In genomic region chr14:23694085-23694975, GRCh38 we compare ENCODE assay signal across 9 cellular contexts. TPM values are rescaled to one million over a fixed set of nuclear protein-coding genes. Genes with fewer than 3 reads are reported as not detected.
DNase-seq lines count a peak whose midpoint lies in the region; ATAC-seq and TF ChIP-seq lines count a peak whose summit lies in the region.
"Had no signal": no experiment of that assay in that cellular context is flagged by ENCODE, and none has a peak within 500 bp of the region (broad histone marks: within the 10 kb centered on the region; RNA-seq: fewer than 3 reads in every experiment).

No MANE protein-coding gene starts in this region.

- no peaks in the 10 kb centered on the region for H3K36me3 Mint-ChIP-seq in stimulated activated naive B cell treated with anti-CD40 and anti-IgM and Interleukin-4, amounts not matched to agents 10 μg/mL and 1 μg/mL and 100 μg/mL, for 72 hours

- no peak overlapping the region for H2AFZ ChIP-seq in HCT116 (ENCODE audit: low read depth, low read length, poor library complexity, severe bottlenecking)

- no peaks in the 10 kb centered on the region for H3K9me2 ChIP-seq in HCT116 (ENCODE audit: insufficient read depth)

- no peak overlapping the region for H3K4me3 Mint-ChIP-seq in stimulated activated naive B cell treated with anti-CD40 and anti-IgM and Interleukin-4, amounts not matched to agents 10 μg/mL and 1 μg/mL and 100 μg/mL, for 72 hours
- H3K4me3 Mint-ChIP-seq: activated naive CD8-positive, alpha-beta T cell had no signal

- RAD21 ChIA-PET in HCT116 (lab: Charles Lee; ENCODE audit: low non-redundant PET in 1 of 2, low total read pairs in 2 of 2, uncharacterized antibody in 2 of 2, unreplicated experiment in 2 of 2): interaction anchor here in 1 of 2 experiments (0.7 kb wide), 1 partner anchor 545 kb away, joined by 4 read pairs; no protein-coding TSS in a partner anchor

- no peak overlapping the region for H3K27ac Mint-ChIP-seq in stimulated activated naive B cell treated with anti-CD40 and anti-IgM and Interleukin-4, amounts not matched to agents 10 μg/mL and 1 μg/mL and 100 μg/mL, for 72 hours
- H3K27ac Mint-ChIP-seq: activated naive CD8-positive, alpha-beta T cell had no signal

- H3K4me1 ChIP-seq in A673 (ENCODE audit: insufficient read depth, low read length, poor library complexity, severe bottlenecking): peaks cover 21% of the 10 kb centered on the region
- peaks cover 3 to 6% of the 10 kb centered on the region in 2 experiments; a peak in 1 of 4 replicates for H3K4me1 ChIP-seq in HCT116 (ENCODE audit: control insufficient read depth in 1 of 2, insufficient read depth in 2 of 2, low read length in 2 of 2)
- peaks cover 0 to 5% (median 0%) of the 10 kb centered on the region in 4 donors for H3K4me1 ChIP-seq in Peyer's patch

- intact Hi-C loops in A673 (cut with micrococcal nuclease; ENCODE audit: unreplicated experiment): no loop called here
- intact Hi-C loops in HCT116 (cut with micrococcal nuclease): no loop called here

- no peaks in the 10 kb centered on the region for H3K79me2 ChIP-seq in HCT116 (ENCODE audit: insufficient read depth, low read length)

- BruUV-seq in A673 (replicated peaks; lab: Mats Ljungman, UMichigan): no TSS peak
- TSS peak; percentile 96 for BruUV-seq in HCT116 (replicated peaks; lab: Mats Ljungman, UMichigan)

- no peak for TF ChIP-seq RAD21 in HCT116 (IDR thresholded peaks at IDR 0.05; ENCODE audit: low read depth)

- TF ChIP-seq POLR2A in HCT116 (IDR thresholded peaks at IDR 0.05; ENCODE audit: borderline replicate concordance, extremely low read depth, insufficient read depth, insufficient read length) (no peak), Peyer's patch (IDR thresholded peaks at IDR 0.05) (no peak)

- H3K27me3 Mint-ChIP-seq in stimulated activated naive B cell treated with anti-CD40 and anti-IgM and Interleukin-4, amounts not matched to agents 10 μg/mL and 1 μg/mL and 100 μg/mL, for 72 hours: peaks cover 10 to 13% of the 10 kb centered on the region in 2 donors

- CTCF ChIA-PET in A673 (lab: Charles Lee) (no interaction called here), HCT116 (lab: Charles Lee) (interaction anchor here (1.1 to 2.5 kb wide), 2 partner anchors 28 to 216 kb away, joined by 4 to 8 read pairs; no protein-coding TSS in a partner anchor)

- POLR2A ChIA-PET in A673 (lab: Charles Lee; ENCODE audit: low non-redundant PET): no interaction called here
- POLR2A ChIA-PET in HCT116 (lab: Charles Lee): interaction anchor here (0.6 kb wide), 1 partner anchor 206 kb away, joined by 3 read pairs; no protein-coding TSS in a partner anchor

- no peaks in the 10 kb centered on the region for H3K4me1 Mint-ChIP-seq in stimulated activated naive B cell treated with anti-CD40 and anti-IgM and Interleukin-4, amounts not matched to agents 10 μg/mL and 1 μg/mL and 100 μg/mL, for 72 hours

- H3K36me3 ChIP-seq in A673 (ENCODE audit: insufficient read depth, low read length, poor library complexity, severe bottlenecking) (no peaks in the 10 kb centered on the region), HCT116 (ENCODE audit: control insufficient read depth in 1 of 2, insufficient read depth in 2 of 2, low read length in 2 of 2) (no peaks in the 10 kb centered on the region), WERI-Rb-1 (peaks cover 13% of the 10 kb centered on the region), Peyer's patch (no peaks in the 10 kb centered on the region)

- peak overlapping the region; percentile 83 for H3K27ac ChIP-seq in A673 (ENCODE audit: low read depth, low read length, poor library complexity, severe bottlenecking)
- H3K27ac ChIP-seq in HCT116 (ENCODE audit: low read depth, low read length): no peak overlapping the region
- peak overlapping the region; percentile 88 for H3K27ac ChIP-seq in WERI-Rb-1
- no peak overlapping the region for H3K27ac ChIP-seq in Peyer's patch

- no peak for ATAC-seq in HCT116
- ATAC-seq in stimulated activated naive B cell treated with anti-CD40 and anti-IgM and Interleukin-4, amounts not matched to agents 10 μg/mL and 1 μg/mL and 100 μg/mL, for 72 hours (replicated peaks): no peak

- H3K9me3 Mint-ChIP-seq in stimulated activated naive B cell treated with anti-CD40 and anti-IgM and Interleukin-4, amounts not matched to agents 10 μg/mL and 1 μg/mL and 100 μg/mL, for 72 hours: no peaks in the 10 kb centered on the region

- H3K9me3 ChIP-seq in A673 (ENCODE audit: low read depth, low read length, poor library complexity, severe bottlenecking) (no peaks in the 10 kb centered on the region), HCT116 (ENCODE audit: control insufficient read depth in 1 of 2, insufficient read depth in 1 of 2, low read depth in 1 of 2, low read length in 2 of 2) (no peaks in the 10 kb centered on the region), WERI-Rb-1 (ENCODE audit: severe bottlenecking) (peaks cover 12% of the 10 kb centered on the region), iPS-18c (ENCODE audit: control insufficient read depth, insufficient read depth, low read length) (peaks cover 12% of the 10 kb centered on the region), Peyer's patch (no peaks in the 10 kb centered on the region)

- no peaks in the 10 kb centered on the region for H3K27me3 ChIP-seq in A673 (replicated peaks; ENCODE audit: insufficient read depth, low read depth, low read length, poor library complexity)
- 0 out of 2 replicates have a peak, but pooled peaks cover 6% of the 10 kb centered on the region for H3K27me3 ChIP-seq in HCT116 (ENCODE audit: insufficient read depth, low read length)
- no peaks in the 10 kb centered on the region for H3K27me3 ChIP-seq in WERI-Rb-1 (ENCODE audit: insufficient read depth, low read depth, severe bottlenecking)
- H3K27me3 ChIP-seq in Peyer's patch: no peaks in the 10 kb centered on the region

- no peaks in the 10 kb centered on the region for H4K20me1 ChIP-seq in HCT116 (ENCODE audit: insufficient read depth)

- TF ChIP-seq CTCF in A673 (conservative IDR thresholded peaks at IDR 0.05; ENCODE audit: low read depth, low read length): no peak
- TF ChIP-seq CTCF in HCT116 (IDR thresholded peaks at IDR 0.05 in 2 of 3, conservative IDR thresholded peaks at IDR 0.05 in 1 of 3; ENCODE audit: borderline replicate concordance in 1 of 3, insufficient read depth in 1 of 3, low read depth in 2 of 3, low read length in 2 of 3): no peak
- TF ChIP-seq CTCF in WERI-Rb-1 (IDR thresholded peaks at IDR 0.05; ENCODE audit: low read depth, low read length): no peak
- no peak for TF ChIP-seq CTCF in Peyer's patch (IDR thresholded peaks at IDR 0.05)

- H3K9ac ChIP-seq in HCT116 (ENCODE audit: low read length): no peak overlapping the region

- H3K4me2 ChIP-seq in HCT116 (ENCODE audit: low read length): no peak overlapping the region

- DNase-seq in A673 (ENCODE audit: low spot score) (peak; percentile 42), HCT116 (ENCODE audit: low read depth, low spot score) (peak; percentile 27), WERI-Rb-1 (peak; percentile 74), Peyer's patch (no peak), NAMALWA (ENCODE audit: low spot score) (no peak)
- no peak for DNase-seq in stimulated activated naive B cell treated with anti-CD40 and anti-IgM and Interleukin-4, amounts not matched to agents 10 μg/mL and 1 μg/mL and 100 μg/mL, for 72 hours
- DNase-seq in stimulated activated naive CD4-positive, alpha-beta T cell (lab: John Stamatoyannopoulos, UW): no peak

- H3K4me3 ChIP-seq in A673 (ENCODE audit: low read depth, low read length, poor library complexity, severe bottlenecking) (no peak overlapping the region), HCT116 (replicated peaks in 1 of 2; ENCODE audit: low read depth in 1 of 2, low read length in 2 of 2) (no peak overlapping the region), WERI-Rb-1 (ENCODE audit: low read depth, low read length) (peak overlapping the region; percentile 45), iPS-18c (ENCODE audit: insufficient read depth, low read depth, low read length) (peak overlapping the region; percentile 15; the same call in 1 of the 2 replicates), Peyer's patch (no peak overlapping the region)

TF ChIP-seq in HCT116, 20 proteins besides CTCF, POLR2A, EP300 and RAD21:
- TF ChIP-seq SP1 (IDR thresholded peaks at IDR 0.05; ENCODE audit: low read depth) (0 out of 2 replicates have a peak, but pooled peaks have one; percentile 26), SIN3A (IDR thresholded peaks at IDR 0.05; ENCODE audit: low read depth) (no peak), EZH2 (IDR thresholded peaks at IDR 0.05) (no peak), MAX (IDR thresholded peaks at IDR 0.05) (peak; percentile 31; the same call in 1 of the 2 replicates), CEBPB (IDR thresholded peaks at IDR 0.05; ENCODE audit: low read depth) (peak; percentile 95)

RNA-seq across cellular contexts. Expression of gene DHRS2, which starts 58.2 kb away (rescaled TPM):
- total RNA-seq in A673 (2021) (0.83 and 1.2 TPM in 2 replicates), HCT116 (2021; ENCODE audit: unreplicated experiment) (10.0 TPM), Peyer's patch (not detected)
- 34.6 and 40.2 TPM in 2 replicates for polyA plus RNA-seq in HCT116 (2012)

Comparison
In these comparisons a context has a peak if more than half of its experiments do, and no peak if none do; other contexts are left out.
1. DNase-seq: peak in A673 (single experiment), HCT116 (single experiment) and WERI-Rb-1 (single experiment); none in Peyer's patch (0 of 3), stimulated activated naive B cell treated with anti-CD40 and anti-IgM and Interleukin-4, amounts not matched to agents 10 μg/mL and 1 μg/mL and 100 μg/mL, for 72 hours (single experiment), NAMALWA (single experiment) and stimulated activated naive CD4-positive, alpha-beta T cell (0 of 6).
2. H3K27ac ChIP-seq: peak in A673 (single experiment) and WERI-Rb-1 (single experiment); none in HCT116 (single experiment) and Peyer's patch (0 of 4).
3. H3K4me3 ChIP-seq: peak in WERI-Rb-1 (single experiment) and iPS-18c (single experiment); none in A673 (single experiment), HCT116 (0 of 2) and Peyer's patch (0 of 4).